In the genomic region with DNA sequence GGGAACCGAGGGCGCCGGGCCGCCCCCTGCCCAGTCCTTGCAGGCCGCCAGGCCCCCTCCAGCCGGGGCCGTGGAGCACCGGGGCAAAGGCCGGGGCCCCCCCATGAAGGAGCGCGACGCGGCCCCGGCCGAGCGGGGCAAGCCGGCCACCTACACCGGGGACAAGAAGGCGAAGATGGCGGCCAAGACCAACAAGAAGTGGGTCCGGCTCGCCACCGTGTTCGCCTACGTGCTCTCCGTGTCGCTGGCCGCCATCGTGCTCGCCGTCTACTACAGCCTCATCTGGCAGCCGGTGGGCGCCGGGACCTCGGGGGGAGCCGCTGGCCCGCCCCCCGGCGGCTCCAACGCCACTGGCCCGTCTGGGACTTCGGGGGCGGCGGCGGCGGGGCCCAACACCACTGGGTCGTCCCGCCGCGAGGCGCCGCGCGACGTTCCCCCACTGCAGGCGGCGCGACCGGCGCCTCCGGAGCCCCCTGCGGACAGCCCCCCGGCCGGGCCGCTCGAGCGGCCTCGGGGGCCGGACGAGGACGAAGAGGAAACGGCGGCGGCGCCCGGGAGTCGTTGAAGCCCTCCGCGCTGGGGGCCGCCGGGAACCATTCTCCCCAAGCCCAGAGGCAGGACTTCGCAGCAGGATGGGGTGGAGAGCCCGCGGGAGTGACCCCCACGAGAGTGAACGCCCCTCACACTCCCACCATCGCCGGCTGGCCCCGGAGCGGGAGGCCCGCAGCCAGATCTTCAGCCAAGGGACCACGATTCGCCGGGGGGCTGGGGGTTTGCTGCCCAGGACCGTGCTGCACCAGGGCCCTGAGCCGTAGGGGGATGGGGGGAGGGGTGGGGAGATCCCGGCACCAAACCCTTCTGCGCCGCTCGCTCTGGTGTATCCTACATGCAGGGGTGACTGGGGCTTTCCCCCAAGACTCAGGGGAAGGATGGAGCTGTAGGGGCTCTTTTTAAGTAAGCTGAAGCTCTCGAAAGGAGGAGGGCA, we compare ENCODE assay signal across 7 cellular contexts. TPM values are rescaled to one million over a fixed set of nuclear protein-coding genes. Genes with fewer than 3 reads are reported as not detected.
DNase-seq lines count a peak whose midpoint lies in the region; ATAC-seq and TF ChIP-seq lines count a peak whose summit lies in the region.
"Had no signal": no experiment of that assay in that cellular context is flagged by ENCODE, and none has a peak within 500 bp of the region (broad histone marks: within the 10 kb centered on the region; RNA-seq: fewer than 3 reads in every experiment).

No MANE protein-coding gene starts in this region.

- H3K27me3 ChIP-seq in SJCRH30, result no peaks in the 10 kb centered on the region
- H3K27me3 ChIP-seq in heart left ventricle, result no peaks in the 10 kb centered on the region
- H3K27me3 ChIP-seq in testis, result no peaks in the 10 kb centered on the region

- H3K4me3 Mint-ChIP-seq in activated CD4-positive, alpha-beta T cell treated with anti-CD3 and anti-CD28 coated beads for 36 hours, result peak overlapping the region; percentile 71

- H3K4me1 ChIP-seq in SJCRH30 (peaks cover 54% of the 10 kb centered on the region), heart left ventricle (peaks cover 4 to 67% (median 49%) of the 10 kb centered on the region in 12 donors), testis (peaks cover 12% of the 10 kb centered on the region)

- peak overlapping the region; percentile 97 for H3K4me3 ChIP-seq in SJCRH30
- peak overlapping the region; percentile 72 to 94 (median 82) for H3K4me3 ChIP-seq in heart left ventricle
- peak overlapping the region; percentile 70 to 81 for H3K4me3 ChIP-seq in testis

- TF ChIP-seq CTCF in heart left ventricle (IDR thresholded peaks at IDR 0.05), result no peak
- no peak for TF ChIP-seq CTCF in testis (IDR thresholded peaks at IDR 0.05)

- H3K27ac ChIP-seq in SJCRH30, result peak overlapping the region; percentile 46; the same call in 1 of the 2 replicates
- peak overlapping the region; percentile 69 to 99 (median 90) for H3K27ac ChIP-seq in heart left ventricle
- H3K27ac ChIP-seq in testis, result peak overlapping the region in 1 of 2 donors; percentile 87

- intact Hi-C loops in activated CD4-positive, alpha-beta T cell treated with anti-CD3 and anti-CD28 coated beads for 36 hours (cut with DNase I, micrococcal nuclease), result loop anchor here (1.0 to 5.0 kb wide), 16 partner anchors 14 to 908 kb away; a partner anchor contains a TSS
- intact Hi-C loops in heart left ventricle (cut with DNase I), result loop anchor here in 8 of 10 donors (1.0 to 5.0 kb wide), 7 partner anchors 15 to 568 kb away; a partner anchor contains a TSS
- intact Hi-C loops in testis (cut with DNase I; ENCODE audit: low total_unique reads), result no loop called here

- H3K9me3 Mint-ChIP-seq in activated CD4-positive, alpha-beta T cell treated with anti-CD3 and anti-CD28 coated beads for 36 hours (ENCODE audit: low read depth), result no peaks in the 10 kb centered on the region

- peaks cover 25% of the 10 kb centered on the region for H3K4me1 Mint-ChIP-seq in activated CD4-positive, alpha-beta T cell treated with anti-CD3 and anti-CD28 coated beads for 36 hours

- H3K36me3 Mint-ChIP-seq in activated CD4-positive, alpha-beta T cell treated with anti-CD3 and anti-CD28 coated beads for 36 hours (ENCODE audit: low read depth), result peaks cover 4% of the 10 kb centered on the region

- 1% methylated on average over 52 to 101 of the region's 101 CpGs for WGBS in heart left ventricle, 4 donors
- whole genome bisulfite sequencing in testis, 2 donors, result 3 to 11% methylated on average over 3 to 66 of the region's 101 CpGs

- H3K27ac Mint-ChIP-seq in activated CD4-positive, alpha-beta T cell treated with anti-CD3 and anti-CD28 coated beads for 36 hours, result no peak overlapping the region

- H3K9me3 ChIP-seq in SJCRH30 (replicated peaks) (no peaks in the 10 kb centered on the region), heart left ventricle (no peaks in the 10 kb centered on the region), testis (no peaks in the 10 kb centered on the region)

- no peak for ATAC-seq in activated CD4-positive, alpha-beta T cell treated with anti-CD3 and anti-CD28 coated beads for 36 hours
- ATAC-seq in heart left ventricle, result peak in 1 of 4 donors; percentile 3

- H3K36me3 ChIP-seq in SJCRH30, result no peaks in the 10 kb centered on the region
- peaks cover 0 to 13% (median 0%) of the 10 kb centered on the region in 9 donors for H3K36me3 ChIP-seq in heart left ventricle
- no peaks in the 10 kb centered on the region for H3K36me3 ChIP-seq in testis (ENCODE audit: low read depth, missing control alignments)

- CTCF ChIA-PET in activated CD4-positive, alpha-beta T cell treated with anti-CD3 and anti-CD28 coated beads for 36 hours (lab: Charles Lee), result interaction anchor here (0.6 to 21.7 kb wide), 12 partner anchors 9 to 107 kb away, joined by 3 to 393 read pairs (median 6); a partner anchor contains a TSS

- TF ChIP-seq POLR2A in heart left ventricle (IDR thresholded peaks at IDR 0.05), result no peak
- no peak for TF ChIP-seq POLR2A in testis (IDR thresholded peaks at IDR 0.05)

- H3K27me3 Mint-ChIP-seq in activated CD4-positive, alpha-beta T cell treated with anti-CD3 and anti-CD28 coated beads for 36 hours, result no peaks in the 10 kb centered on the region

- POLR2A ChIA-PET in activated CD4-positive, alpha-beta T cell treated with anti-CD3 and anti-CD28 coated beads for 36 hours (lab: Charles Lee), result interaction anchor here (1.5 kb wide), 1 partner anchor 16 kb away, joined by 7 read pairs; no protein-coding TSS in a partner anchor

- peak; percentile 63 for DNase-seq in activated CD4-positive, alpha-beta T cell treated with anti-CD3 and anti-CD28 coated beads for 36 hours
- no peak for DNase-seq in activated CD4-positive, alpha-beta T cell treated with anti-CD3 and anti-CD28 coated beads for 4 hours
- DNase-seq in SJCRH30 (peak in 1 of 2 experiments; percentile 46), heart left ventricle (peak in 3 of 5 donors; percentile 36 to 66 (median 46)), testis (peak; percentile 51), putamen (ENCODE audit: low spot score) (no peak)

RNA-seq across cellular contexts. Expression of a gene that starts 0.8 kb away (rescaled TPM):
- 10 to 100 TPM in 1 of 2 experiments, 1 to 10 TPM in 1; 9.9 to 11.2 TPM for total RNA-seq in activated CD4-positive, alpha-beta T cell treated with anti-CD3 and anti-CD28 coated beads for 36 hours
- total RNA-seq in SJCRH30 (2014; rRNA removed; shearing (Covaris generic)), result 23.4 and 24.1 TPM in 2 replicates
- total RNA-seq in heart left ventricle (10 to 100 TPM; 28.6 to 92.7 (median 40.1) TPM), testis (10 to 100 TPM; 31.8 to 49.8 TPM)
- polyA plus RNA-seq in heart left ventricle (10 to 100 TPM; 27.9 to 34.8 TPM), testis (ENCODE audit: insufficient read depth, low read depth, low replicate concordance) (43.4 TPM)

RNA-seq across cellular contexts. Expression of a gene that starts 16.5 kb away (rescaled TPM):
- under 1 TPM; 0.65 to 0.98 TPM for total RNA-seq in activated CD4-positive, alpha-beta T cell treated with anti-CD3 and anti-CD28 coated beads for 36 hours
- total RNA-seq in SJCRH30 (2014; rRNA removed; shearing (Covaris generic)), result 2.4 and 3.2 TPM in 2 replicates
- 100 to 1,000 TPM in 7 of 9 donors, 10 to 100 TPM in 2; 54.1 to 165 (median 119) TPM for total RNA-seq in heart left ventricle
- polyA plus RNA-seq in heart left ventricle, result 100 to 1,000 TPM in 1 of 2 donors, 10 to 100 TPM in 1; 38.0 to 121 TPM
- total RNA-seq in testis, result 10 to 100 TPM; 36.8 to 38.9 TPM
- polyA plus RNA-seq in testis (ENCODE audit: insufficient read depth, low read depth, low replicate concordance), result 20.4 TPM

RNA-seq across cellular contexts. Expression of a gene that starts 16.5 kb away (rescaled TPM):
- 10 to 100 TPM; 67.9 to 86.8 TPM for total RNA-seq in activated CD4-positive, alpha-beta T cell treated with anti-CD3 and anti-CD28 coated beads for 36 hours
- 2.0 and 2.9 TPM in 2 replicates for total RNA-seq in SJCRH30 (2014; rRNA removed; shearing (Covaris generic))
- total RNA-seq in heart left ventricle, result 10 to 100 TPM in 2 of 9 donors, 1 to 10 TPM in 7; 1.6 to 46.2 (median 4.8) TPM
- 1 to 10 TPM; 3.5 to 7.7 TPM for polyA plus RNA-seq in heart left ventricle
- total RNA-seq in testis, result 1 to 10 TPM; 8.8 to 9.7 TPM
- polyA plus RNA-seq in testis (ENCODE audit: insufficient read depth, low read depth, low replicate concordance), result 13.6 TPM
- total RNA-seq: renal cortical epithelial cell had no signal

RNA-seq across cellular contexts. Expression of a gene that starts 26.6 kb away (rescaled TPM):
- not detected for total RNA-seq in activated CD4-positive, alpha-beta T cell treated with anti-CD3 and anti-CD28 coated beads for 36 hours
- not detected in 2 replicates for total RNA-seq in SJCRH30 (2014; rRNA removed; shearing (Covaris generic))
- not detected for total RNA-seq in heart left ventricle
- polyA plus RNA-seq in heart left ventricle, result 1 to 10 TPM in 1 of 2 donors, under 1 TPM in 1; 0.71 to 1.4 TPM
- total RNA-seq in testis, result not detected
- not detected for polyA plus RNA-seq in testis (ENCODE audit: insufficient read depth, low read depth, low replicate concordance)
- total RNA-seq: renal cortical epithelial cell had no signal

RNA-seq across cellular contexts. Expression of a gene that starts 33.8 kb away (rescaled TPM):
- under 1 TPM; 0.02 to 0.04 TPM for total RNA-seq in activated CD4-positive, alpha-beta T cell treated with anti-CD3 and anti-CD28 coated beads for 36 hours
- total RNA-seq in SJCRH30 (2014; rRNA removed; shearing (Covaris generic)), result 0.22 and 0.38 TPM in 2 replicates
- total RNA-seq in heart left ventricle (1 to 10 TPM in 2 of 9 donors, under 1 TPM in 7; 0.13 to 1.1 (median 0.40) TPM), testis (1 to 10 TPM; 4.4 to 7.6 TPM)
- polyA plus RNA-seq in heart left ventricle (1 to 10 TPM in 1 of 2 donors, under 1 TPM in 1; 0.10 to 1.8 TPM), testis (ENCODE audit: insufficient read depth, low read depth, low replicate concordance) (3.0 TPM)

Comparison
In these comparisons a context has a peak if more than half of its experiments do, and no peak if none do; other contexts are left out.
1. DNase-seq: peak in activated CD4-positive, alpha-beta T cell treated with anti-CD3 and anti-CD28 coated beads for 36 hours (single experiment), heart left ventricle (3 of 5) and testis (single experiment); none in activated CD4-positive, alpha-beta T cell treated with anti-CD3 and anti-CD28 coated beads for 4 hours (0 of 2) and putamen (single experiment).
2. Peak in every context shown above with its lines, with median percentiles within 50 percentile points of each other: H3K4me3 ChIP-seq.